In genomic region chr2:43839776-43840564, GRCh38 we compare ENCODE assay signal across 19 cellular contexts. TPM values are rescaled to one million over a fixed set of nuclear protein-coding genes. Genes with fewer than 3 reads are reported as not detected.
"Had no signal": no experiment of that assay in that cellular context is flagged by ENCODE, and none has a peak within 500 bp of the region (broad histone marks: within the 10 kb centered on the region; RNA-seq: fewer than 3 reads in every experiment).

No MANE protein-coding gene starts in this region.

- H3K36me3 ChIP-seq: tibial artery had no signal

- H3K9me3 Mint-ChIP-seq: activated T-cell treated with anti-CD3 and anti-CD28 coated beads, Interleukin-2, amount 50 U/mL, for 4 hours; central memory CD8-positive, alpha-beta T cell; naive thymus-derived CD4-positive, alpha-beta T cell; stimulated activated naive B cell treated with anti-CD40 and anti-IgM and Interleukin-4, amounts not matched to agents 10 μg/mL and 1 μg/mL and 100 μg/mL, for 72 hours; T-cell had no signal

- H3K4me1 Mint-ChIP-seq: central memory CD8-positive, alpha-beta T cell; stimulated activated naive B cell treated with anti-CD40 and anti-IgM and Interleukin-4, amounts not matched to agents 10 μg/mL and 1 μg/mL and 100 μg/mL, for 72 hours; T-cell had no signal

- H3K27ac ChIP-seq: foreskin keratinocyte, tibial artery had no signal

- H3K27ac Mint-ChIP-seq: activated naive CD8-positive, alpha-beta T cell; stimulated activated naive B cell treated with anti-CD40 and anti-IgM and Interleukin-4, amounts not matched to agents 10 μg/mL and 1 μg/mL and 100 μg/mL, for 72 hours; T-cell had no signal

- H3K27me3 Mint-ChIP-seq: activated naive CD8-positive, alpha-beta T cell had no signal

- H3K9me3 ChIP-seq: mucosa of descending colon, tibial artery had no signal

- H3K4me3 Mint-ChIP-seq: activated naive CD8-positive, alpha-beta T cell; activated T-cell treated with anti-CD3 and anti-CD28 coated beads, Interleukin-2, amount 50 U/mL, for 4 hours; central memory CD8-positive, alpha-beta T cell; naive thymus-derived CD4-positive, alpha-beta T cell; stimulated activated naive B cell treated with anti-CD40 and anti-IgM and Interleukin-4, amounts not matched to agents 10 μg/mL and 1 μg/mL and 100 μg/mL, for 72 hours; T-cell had no signal

- H3K4me3 ChIP-seq: lung, mucosa of descending colon, tibial artery had no signal

- DNase-seq: activated CD4-positive, alpha-beta T cell treated with anti-CD3 and anti-CD28 coated beads, Interleukin-2, amount 50 U/mL, for 4 hours; activated effector memory CD4-positive, alpha-beta T cell treated with anti-CD3 and anti-CD28 coated beads, Interleukin-2, amount 50 U/mL, for 16 hours; activated T-cell treated with anti-CD3 and anti-CD28 coated beads, Interleukin-2, amount 50 U/mL, for 4 hours; amniotic stem cell; cortex of kidney; effector CD8-positive, alpha-beta T cell; foreskin keratinocyte; mucosa of descending colon; naive thymus-derived CD4-positive, alpha-beta T cell; stimulated activated CD4-positive, alpha-beta T cell treated with anti-CD3 and anti-CD28 coated beads, Interleukin-4, amount 100 ng/mL, for 1 hour; stimulated activated naive B cell treated with anti-CD40 and anti-IgM and Interleukin-4, amounts not matched to agents 10 μg/mL and 1 μg/mL and 100 μg/mL, for 72 hours; T-cell; T-helper 9 cell; tibial artery had no signal

- H3K4me1 ChIP-seq: foreskin keratinocyte, tibial artery had no signal

- ATAC-seq: activated CD4-positive, CD25-positive, alpha-beta regulatory T cell treated with anti-CD3 and anti-CD28 coated beads, Interleukin-2, amount 50 U/mL, for 24 hours; activated T-cell treated with anti-CD3 and anti-CD28 coated beads, Interleukin-2, amount 50 U/mL, for 4 hours; mucosa of descending colon; naive thymus-derived CD4-positive, alpha-beta T cell; stimulated activated naive B cell treated with anti-CD40 and anti-IgM and Interleukin-4, amounts not matched to agents 10 μg/mL and 1 μg/mL and 100 μg/mL, for 72 hours; T-cell had no signal

- H3K36me3 Mint-ChIP-seq: activated naive CD8-positive, alpha-beta T cell; naive thymus-derived CD4-positive, alpha-beta T cell; stimulated activated naive B cell treated with anti-CD40 and anti-IgM and Interleukin-4, amounts not matched to agents 10 μg/mL and 1 μg/mL and 100 μg/mL, for 72 hours; T-cell had no signal

RNA-seq across cellular contexts. Expression of gene ABCG8, which starts 1.2 kb away (rescaled TPM):
- total RNA-seq: foreskin keratinocyte; naive thymus-derived CD4-positive, alpha-beta T cell; renal cortical epithelial cell had no signal
- polyA plus RNA-seq: foreskin keratinocyte, lung had no signal

RNA-seq across cellular contexts. Expression of gene ABCG5, which starts 1.3 kb away (rescaled TPM):
- total RNA-seq: activated T-cell treated with anti-CD3 and anti-CD28 coated beads, Interleukin-2, amount 50 U/mL, for 4 hours; foreskin keratinocyte; naive thymus-derived CD4-positive, alpha-beta T cell; renal cortical epithelial cell; T-cell had no signal
- polyA plus RNA-seq: foreskin keratinocyte; lung; naive thymus-derived CD4-positive, alpha-beta T cell had no signal
